In genomic region chr2:108975613-108976435, GRCh38 we compare ENCODE assay signal across 18 cellular contexts. TPM values are rescaled to one million over a fixed set of nuclear protein-coding genes. Genes with fewer than 3 reads are reported as not detected.
"Had no signal": no experiment of that assay in that cellular context is flagged by ENCODE, and none has a peak within 500 bp of the region (broad histone marks: within the 10 kb centered on the region; RNA-seq: fewer than 3 reads in every experiment).

No MANE protein-coding gene starts in this region.

- H3K27ac ChIP-seq: hepatocyte, lower lobe of right lung, spleen had no signal

- H3K27ac Mint-ChIP-seq: activated CD8-positive, alpha-beta T cell treated with anti-CD3 and anti-CD28 coated beads for 36 hours; nephron; stimulated activated memory B cell treated with anti-CD40 and anti-IgM and Interleukin-4, amounts not matched to agents 10 μg/mL and 1 μg/mL and 100 μg/mL, for 72 hours had no signal

- H3K36me3 Mint-ChIP-seq: stimulated activated memory B cell treated with anti-CD40 and anti-IgM and Interleukin-4, amounts not matched to agents 10 μg/mL and 1 μg/mL and 100 μg/mL, for 72 hours had no signal

- H3K27me3 ChIP-seq: hepatocyte had no signal

- H3K4me3 ChIP-seq: hepatocyte, lower lobe of right lung, spleen had no signal

- H3K79me2 ChIP-seq: hepatocyte had no signal

- H3K9me3 ChIP-seq: lower lobe of right lung, spleen had no signal

- FAIRE-seq: islet of Langerhans had no signal

- H2AFZ ChIP-seq: hepatocyte had no signal

- ATAC-seq: activated CD8-positive, alpha-beta T cell treated with anti-CD3 and anti-CD28 coated beads for 36 hours; activated T-cell treated with anti-CD3 and anti-CD28 coated beads, Interleukin-2, amount 50 U/mL, for 4 hours; lower lobe of right lung; stimulated activated memory B cell treated with anti-CD40 and anti-IgM and Interleukin-4, amounts not matched to agents 10 μg/mL and 1 μg/mL and 100 μg/mL, for 72 hours had no signal

- H3K4me1 ChIP-seq: spleen had no signal

- H3K4me1 Mint-ChIP-seq: stimulated activated memory B cell treated with anti-CD40 and anti-IgM and Interleukin-4, amounts not matched to agents 10 μg/mL and 1 μg/mL and 100 μg/mL, for 72 hours had no signal

- H3K9me3 Mint-ChIP-seq: activated CD8-positive, alpha-beta T cell treated with anti-CD3 and anti-CD28 coated beads for 36 hours; activated T-cell treated with anti-CD3 and anti-CD28 coated beads, Interleukin-2, amount 50 U/mL, for 4 hours; nephron; stimulated activated memory B cell treated with anti-CD40 and anti-IgM and Interleukin-4, amounts not matched to agents 10 μg/mL and 1 μg/mL and 100 μg/mL, for 72 hours had no signal

- H3K4me3 Mint-ChIP-seq: activated CD8-positive, alpha-beta T cell treated with anti-CD3 and anti-CD28 coated beads for 36 hours; activated T-cell treated with anti-CD3 and anti-CD28 coated beads, Interleukin-2, amount 50 U/mL, for 4 hours; nephron; stimulated activated memory B cell treated with anti-CD40 and anti-IgM and Interleukin-4, amounts not matched to agents 10 μg/mL and 1 μg/mL and 100 μg/mL, for 72 hours had no signal

- H3K36me3 ChIP-seq: lower lobe of right lung, spleen had no signal

- H3K27me3 Mint-ChIP-seq: activated CD8-positive, alpha-beta T cell treated with anti-CD3 and anti-CD28 coated beads for 36 hours had no signal

- DNase-seq: activated CD4-positive, alpha-beta T cell treated with anti-CD3 and anti-CD28 coated beads for 4 hours; activated CD8-positive, alpha-beta T cell treated with anti-CD3 and anti-CD28 coated beads for 36 hours; activated naive CD4-positive, alpha-beta T cell treated with anti-CD3 and anti-CD28 coated beads, Interleukin-2, amount 50 U/mL, for 16 hours; activated T-cell treated with anti-CD3 and anti-CD28 coated beads, Interleukin-2, amount 50 U/mL, for 4 hours; dermis blood vessel endothelial cell; effector memory CD4-positive, alpha-beta T cell; foreskin fibroblast; lower lobe of right lung; nucleus accumbens; spleen; stimulated activated CD4-positive, alpha-beta T cell treated with anti-CD3 and anti-CD28 coated beads, Interleukin-4, amount 100 ng/mL, for 4 hours; SW 1271 had no signal

- H3K4me2 ChIP-seq: hepatocyte had no signal

RNA-seq across cellular contexts. Expression of gene EDAR, which starts 13.2 kb away (rescaled TPM):
- total RNA-seq: cerebellum; dermis blood vessel endothelial cell; T-helper 2 cell treated with Interferon-gamma antibody and Interleukin-4, amounts not matched to agents 100 ng/mL and 5 ng/mL, for 36 hours had no signal
